In the genomic region with DNA sequence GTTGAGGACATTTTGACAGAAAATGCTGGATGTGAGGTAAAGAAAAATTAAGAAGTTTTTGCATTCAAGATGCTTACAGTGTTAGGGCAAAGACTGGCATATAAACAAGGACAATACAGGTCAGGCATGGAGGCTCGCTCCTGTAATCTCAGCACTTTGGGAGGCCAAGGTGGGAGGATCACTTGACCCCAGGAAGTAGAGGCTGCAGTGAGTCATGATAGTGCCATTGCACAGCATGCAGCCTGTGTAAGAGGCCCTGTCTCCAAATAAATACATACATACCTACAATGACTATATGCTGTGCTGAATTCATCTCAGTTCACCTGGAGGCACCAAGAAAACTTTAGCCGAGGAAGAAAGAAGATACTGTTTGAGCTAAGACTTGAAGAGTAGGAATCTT, we compare ENCODE assay signal across 1 cellular context.
TF ChIP-seq lines count a peak whose summit lies in the region.

No MANE protein-coding gene starts in this region.

TF ChIP-seq in HEK293, 187 proteins besides CTCF, POLR2A, EP300 and RAD21:
- TF ChIP-seq, protein P1, sequence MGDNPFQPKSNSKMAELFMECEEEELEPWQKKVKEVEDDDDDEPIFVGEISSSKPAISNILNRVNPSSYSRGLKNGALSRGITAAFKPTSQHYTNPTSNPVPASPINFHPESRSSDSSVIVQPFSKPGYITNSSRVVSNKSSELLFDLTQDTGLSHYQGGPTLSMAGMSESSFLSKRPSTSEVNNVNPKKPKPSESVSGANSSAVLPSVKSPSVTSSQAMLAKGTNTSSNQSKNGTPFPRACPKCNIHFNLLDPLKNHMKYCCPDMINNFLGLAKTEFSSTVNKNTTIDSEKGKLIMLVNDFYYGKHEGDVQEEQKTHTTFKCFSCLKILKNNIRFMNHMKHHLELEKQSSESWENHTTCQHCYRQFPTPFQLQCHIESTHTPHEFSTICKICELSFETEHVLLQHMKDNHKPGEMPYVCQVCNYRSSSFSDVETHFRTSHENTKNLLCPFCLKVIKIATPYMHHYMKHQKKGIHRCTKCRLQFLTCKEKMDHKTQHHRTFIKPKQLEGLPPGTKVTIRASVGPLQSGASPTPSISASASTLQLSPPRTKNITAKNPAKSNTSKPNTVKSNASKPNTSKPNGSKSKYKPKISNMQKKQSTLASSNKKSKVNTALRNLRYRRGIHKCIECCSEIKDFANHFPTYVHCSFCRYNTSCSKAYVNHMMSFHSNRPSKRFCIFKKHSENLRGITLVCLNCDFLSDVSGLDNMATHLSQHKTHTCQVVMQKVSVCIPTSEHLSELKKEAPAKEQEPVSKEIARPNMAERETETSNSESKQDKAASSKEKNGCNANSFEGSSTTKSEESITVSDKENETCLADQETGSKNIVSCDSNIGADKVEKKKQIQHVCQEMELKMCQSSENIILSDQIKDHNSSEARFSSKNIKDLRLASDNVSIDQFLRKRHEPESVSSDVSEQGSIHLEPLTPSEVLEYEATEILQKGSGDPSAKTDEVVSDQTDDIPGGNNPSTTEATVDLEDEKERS (tag by site-specific recombination; IDR thresholded peaks at IDR 0.05) = 0 out of 2 replicates have a peak, but pooled peaks have one; percentile 47
- TF ChIP-seq ZNF621 (tag by site-specific recombination; IDR thresholded peaks at IDR 0.05) (no peak), ZNF571 (tag by site-specific recombination; IDR thresholded peaks at IDR 0.05) (no peak)
- TF ChIP-seq, protein P2, sequence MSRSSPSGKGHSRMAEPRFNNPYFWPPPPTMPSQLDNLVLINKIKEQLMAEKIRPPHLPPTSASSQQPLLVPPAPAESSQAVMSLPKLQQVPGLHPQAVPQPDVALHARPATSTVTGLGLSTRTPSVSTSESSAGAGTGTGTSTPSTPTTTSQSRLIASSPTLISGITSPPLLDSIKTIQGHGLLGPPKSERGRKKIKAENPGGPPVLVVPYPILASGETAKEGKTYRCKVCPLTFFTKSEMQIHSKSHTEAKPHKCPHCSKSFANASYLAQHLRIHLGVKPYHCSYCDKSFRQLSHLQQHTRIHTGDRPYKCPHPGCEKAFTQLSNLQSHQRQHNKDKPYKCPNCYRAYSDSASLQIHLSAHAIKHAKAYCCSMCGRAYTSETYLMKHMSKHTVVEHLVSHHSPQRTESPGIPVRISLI (tag by site-specific recombination; IDR thresholded peaks at IDR 0.05) = no peak
